In the genomic region with DNA sequence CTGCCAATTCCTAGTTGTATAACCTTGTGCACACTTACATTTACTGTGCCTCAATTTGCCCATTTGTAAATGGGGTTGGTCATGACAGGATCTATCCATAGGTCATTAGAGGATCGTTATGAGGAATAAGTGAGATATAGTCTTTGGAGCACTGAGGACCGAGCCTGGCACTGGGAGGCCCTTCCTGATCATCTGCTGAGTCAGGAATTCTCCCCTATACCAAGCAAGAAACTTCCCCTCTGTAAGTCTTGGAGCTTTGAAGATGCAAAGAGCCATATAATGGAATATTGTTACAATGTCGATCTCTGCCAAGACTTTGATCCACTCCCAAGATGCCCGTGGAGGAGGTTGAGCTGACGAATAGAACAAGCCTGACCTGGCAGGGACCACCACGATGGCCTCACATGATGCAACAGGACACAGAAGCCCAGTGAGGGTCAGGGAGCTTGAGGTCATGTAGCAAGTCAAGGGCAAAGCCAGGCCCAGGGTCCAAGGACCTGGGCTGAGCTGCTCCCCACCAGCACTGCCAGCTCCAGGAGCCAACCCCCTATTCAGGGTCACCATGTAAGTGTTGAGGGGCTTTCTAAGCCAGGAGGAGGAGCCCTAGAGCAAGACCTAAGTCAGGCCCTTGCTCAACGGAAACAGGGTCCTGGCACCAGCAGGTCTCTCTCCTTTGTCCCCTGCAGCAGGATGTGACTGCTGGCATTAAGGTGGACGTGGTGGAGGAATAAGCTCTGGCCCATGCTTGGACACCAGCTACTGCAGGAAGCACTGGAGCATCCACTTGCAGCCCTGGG, we compare ENCODE assay signal across 1 cellular context.
TF ChIP-seq lines count a peak whose summit lies in the region.

No MANE protein-coding gene starts in this region.

TF ChIP-seq in H1, 55 proteins besides CTCF, POLR2A, EP300 and RAD21 (continued from another document):
- TF ChIP-seq RNF2 (IDR thresholded peaks at IDR 0.05; ENCODE audit: borderline replicate concordance, low read depth, low read length, missing control alignments, poor library complexity, severe bottlenecking) (no peak), EZH2 (IDR thresholded peaks at IDR 0.05; ENCODE audit: low read depth, low read length, severe bottlenecking) (no peak)
- TF ChIP-seq, protein P1, sequence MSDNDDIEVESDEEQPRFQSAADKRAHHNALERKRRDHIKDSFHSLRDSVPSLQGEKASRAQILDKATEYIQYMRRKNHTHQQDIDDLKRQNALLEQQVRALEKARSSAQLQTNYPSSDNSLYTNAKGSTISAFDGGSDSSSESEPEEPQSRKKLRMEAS (IDR thresholded peaks at IDR 0.05): no peak
